In genomic region chr12:81598205-81598604, GRCh38 we compare ENCODE assay signal across 11 cellular contexts.
DNase-seq lines count a peak whose midpoint lies in the region; ATAC-seq and TF ChIP-seq lines count a peak whose summit lies in the region.
"Had no signal": no experiment of that assay in that cellular context is flagged by ENCODE, and none has a peak within 500 bp of the region (broad histone marks: within the 10 kb centered on the region; RNA-seq: fewer than 3 reads in every experiment).

No MANE protein-coding gene starts in this region.

- intact Hi-C loops in lower leg skin (cut with DNase I; ENCODE audit: low total_unique reads) = no loop called here

- ATAC-seq in GM18907 (IDR thresholded peaks at IDR 0.05; ENCODE audit: unreplicated experiment) = peak; percentile 97
- peak; percentile 87 for ATAC-seq in HG02981 (IDR thresholded peaks at IDR 0.05; ENCODE audit: unreplicated experiment)
- no peak for ATAC-seq in GM21576 (IDR thresholded peaks at IDR 0.05; ENCODE audit: unreplicated experiment)
- ATAC-seq: activated CD4-positive, CD25-positive, alpha-beta regulatory T cell treated with anti-CD3 and anti-CD28 coated beads, Interleukin-2, amount 50 U/mL, for 24 hours; naive thymus-derived CD8-positive, alpha-beta T cell had no signal

- DNase-seq in NCI-H526 (lab: John Stamatoyannopoulos, UW) (peak; percentile 21 to 53), midbrain (lab: John Stamatoyannopoulos, UW) (peak; percentile 19), ureter (ENCODE audit: low spot score) (no peak), T-helper 9 cell (no peak), lower leg skin (ENCODE audit: low spot score in 2 of 2) (no peak)
- DNase-seq: naive thymus-derived CD8-positive, alpha-beta T cell; NCI-H226 had no signal

- WGBS in lower leg skin, 2 donors = 32 to 44% methylated on average over 2 of the region's 2 CpGs

- no peak overlapping the region for H3K4me3 ChIP-seq in lower leg skin (ENCODE audit: low read depth, poor library complexity, severe bottlenecking)

- no peak for TF ChIP-seq POLR2A in lower leg skin (IDR thresholded peaks at IDR 0.05)

- no peak for TF ChIP-seq CTCF in lower leg skin (IDR thresholded peaks at IDR 0.05)

Comparison
In these comparisons a context has a peak if more than half of its experiments do, and no peak if none do; other contexts are left out.
1. DNase-seq: peak in NCI-H526 (2 of 2) and midbrain (single experiment); none in ureter (single experiment), T-helper 9 cell (single experiment) and lower leg skin (0 of 2).